Comparison of ENCODE assay signal across 15 cellular contexts in the genomic region with DNA sequence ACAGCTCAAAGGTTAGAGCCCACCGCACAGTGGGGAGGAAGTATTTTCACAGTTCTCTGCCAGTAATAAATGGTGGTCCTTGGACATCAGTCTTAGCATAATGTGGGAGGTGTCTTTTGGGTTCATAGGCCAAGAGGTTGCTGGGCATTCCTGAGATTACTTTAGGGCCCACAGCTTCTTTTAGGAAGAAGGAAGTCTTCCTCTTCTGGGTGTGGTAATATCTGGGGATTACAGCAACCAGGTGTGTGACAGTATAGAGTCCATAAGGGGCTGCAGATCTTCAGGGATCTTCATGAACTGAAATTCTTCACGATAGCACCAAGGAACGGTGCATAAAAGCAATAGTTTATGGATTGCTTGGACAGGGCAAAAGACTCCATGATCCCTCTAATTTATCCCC. TPM values are rescaled to one million over a fixed set of nuclear protein-coding genes. Genes with fewer than 3 reads are reported as not detected.
DNase-seq lines count a peak whose midpoint lies in the region; ATAC-seq and TF ChIP-seq lines count a peak whose summit lies in the region.
"Had no signal": no experiment of that assay in that cellular context is flagged by ENCODE, and none has a peak within 500 bp of the region (broad histone marks: within the 10 kb centered on the region; RNA-seq: fewer than 3 reads in every experiment).

No MANE protein-coding gene starts in this region.

- H3K4me3 ChIP-seq in left ventricle myocardium inferior = no peak overlapping the region
- H3K4me3 ChIP-seq in left lung = no peak overlapping the region
- H3K4me3 ChIP-seq in gastrocnemius medialis = no peak overlapping the region
- H3K4me3 ChIP-seq: prostate gland had no signal

- H3K27me3 ChIP-seq in left ventricle myocardium inferior (ENCODE audit: low read depth) (no peaks in the 10 kb centered on the region), left lung (no peaks in the 10 kb centered on the region), gastrocnemius medialis (no peaks in the 10 kb centered on the region)

- intact Hi-C loops in left ventricle myocardium inferior (cut with micrococcal nuclease) = no loop called here
- intact Hi-C loops in left ventricle myocardium superior (cut with micrococcal nuclease) = no loop called here
- intact Hi-C loops in left lung (cut with DNase I) = no loop called here
- intact Hi-C loops in gastrocnemius medialis (cut with DNase I; ENCODE audit: low total_unique reads) = no loop called here

- TF ChIP-seq CTCF in left ventricle myocardium inferior (IDR thresholded peaks at IDR 0.05; ENCODE audit: borderline replicate concordance) (no peak), left lung (IDR thresholded peaks at IDR 0.05) (no peak), gastrocnemius medialis (IDR thresholded peaks at IDR 0.05 in 4 of 5, conservative IDR thresholded peaks at IDR 0.05 in 1 of 5) (no peak)

- no peak for ATAC-seq in left ventricle myocardium superior
- no peak for ATAC-seq in left lung
- ATAC-seq in gastrocnemius medialis = no peak
- ATAC-seq: CD8-positive, alpha-beta T cell had no signal

- DNase-seq in left ventricle myocardium inferior (no peak), left ventricle myocardium superior (no peak), left lung (no peak), gastrocnemius medialis (no peak), NCI-H2171 treated with DMSO at 0.1 percent for 48 hours (lab: John Stamatoyannopoulos, UW) (no peak), T1000 (lab: John Stamatoyannopoulos, UW) (no peak), NOMO-1 treated with dmso at 0.1 percent for 144 hours (lab: John Stamatoyannopoulos, UW; ENCODE audit: unreplicated experiment) (no peak)
- no peak for DNase-seq in stimulated activated CD4-positive, alpha-beta T cell treated with anti-CD3 and anti-CD28 coated beads, Interleukin-4, amount 100 ng/mL, for 4 hours
- DNase-seq: CD8-positive, alpha-beta T cell; GF-D8; NCI-H1048; NCI-H345; OCI-M1; stimulated activated CD4-positive, alpha-beta T cell treated with anti-CD3 and anti-CD28 coated beads, Interleukin-4, amount 100 ng/mL, for 1 hour had no signal

- TF ChIP-seq POLR2A in gastrocnemius medialis (IDR thresholded peaks at IDR 0.05) = no peak

- H3K27ac ChIP-seq in left ventricle myocardium inferior (replicated peaks) (peak overlapping the region; percentile 76), left lung (peak overlapping the region; percentile 46 to 70), gastrocnemius medialis (peak overlapping the region; percentile 46 to 70 (median 61))

- no peaks in the 10 kb centered on the region for H3K9me3 ChIP-seq in left ventricle myocardium inferior (replicated peaks)
- H3K9me3 ChIP-seq in left lung = no peaks in the 10 kb centered on the region
- no peaks in the 10 kb centered on the region for H3K9me3 ChIP-seq in gastrocnemius medialis
- H3K9me3 ChIP-seq: prostate gland had no signal

- no peaks in the 10 kb centered on the region for H3K36me3 ChIP-seq in left ventricle myocardium inferior
- no peaks in the 10 kb centered on the region for H3K36me3 ChIP-seq in left lung
- H3K36me3 ChIP-seq in gastrocnemius medialis = no peaks in the 10 kb centered on the region
- H3K36me3 ChIP-seq: prostate gland had no signal

- H3K4me1 ChIP-seq in left ventricle myocardium inferior (peaks cover 55% of the 10 kb centered on the region), left lung (peaks cover 3 to 21% of the 10 kb centered on the region in 2 donors), gastrocnemius medialis (peaks cover 20 to 27% of the 10 kb centered on the region in 2 donors)
- H3K4me1 ChIP-seq: prostate gland had no signal

- in situ Hi-C loops in gastrocnemius medialis (cut with MboI; ENCODE audit: low sequenced_read_pairs in 4 of 4) = loop anchor here in 1 of 4 donors (10.0 kb wide), 1 partner anchor 51 kb away; no protein-coding TSS in a partner anchor

RNA-seq across cellular contexts. Expression of a gene that starts 56.2 kb away (rescaled TPM):
- total RNA-seq in left ventricle myocardium inferior (37.4 TPM), left ventricle myocardium superior (38.4 TPM), left lung (1 to 10 TPM; 9.9 to 10.0 TPM), gastrocnemius medialis (10 to 100 TPM in 2 of 4 donors, 1 to 10 TPM in 2; 5.6 to 15.7 (median 9.9) TPM)
